In genomic region chr15:62436235-62436634, GRCh38 we compare ENCODE assay signal across 24 cellular contexts.
"Had no signal": no experiment of that assay in that cellular context is flagged by ENCODE, and none has a peak within 500 bp of the region (broad histone marks: within the 10 kb centered on the region; RNA-seq: fewer than 3 reads in every experiment).

No MANE protein-coding gene starts in this region.

- H3K4me3 ChIP-seq: MG63 had no signal

- H3K4me1 Mint-ChIP-seq: activated CD4-positive, alpha-beta T cell treated with anti-CD3 and anti-CD28 coated beads for 36 hours; activated naive CD4-positive, alpha-beta T cell treated with anti-CD3 and anti-CD28 coated beads, Interleukin-2, amount 10 ng/mL, durations not matched to agents 7 days and 5 days; activated naive CD8-positive, alpha-beta T cell treated with anti-CD3 and anti-CD28 coated beads for 36 hours; IgD-negative memory B cell; T-helper 17 cell had no signal

- H3K36me3 Mint-ChIP-seq: activated naive CD4-positive, alpha-beta T cell treated with anti-CD3 and anti-CD28 coated beads, Interleukin-2, amount 10 ng/mL, durations not matched to agents 7 days and 5 days; activated naive CD8-positive, alpha-beta T cell treated with anti-CD3 and anti-CD28 coated beads for 36 hours; IgD-negative memory B cell had no signal

- H3K36me3 ChIP-seq: MG63, WERI-Rb-1 had no signal

- DNase-seq: activated CD4-positive, alpha-beta T cell treated with anti-CD3 and anti-CD28 coated beads for 36 hours; activated CD4-positive, alpha-beta T cell treated with anti-CD3 and anti-CD28 coated beads, Interleukin-2, amount 50 U/mL, for 1 hour; activated CD8-positive, alpha-beta memory T cell treated with anti-CD3 and anti-CD28 coated beads, Interleukin-2, amount 50 U/mL, for 4 hours; activated CD8-positive, alpha-beta T cell treated with anti-CD3 and anti-CD28 coated beads for 36 hours; activated gamma-delta T cell treated with Interleukin-2 at 50 U/mL for 16 hours; activated naive CD4-positive, alpha-beta T cell treated with anti-CD3 and anti-CD28 coated beads, Interleukin-2, amount 10 ng/mL, durations not matched to agents 7 days and 5 days; activated naive CD8-positive, alpha-beta T cell treated with anti-CD3 and anti-CD28 coated beads for 36 hours; activated T-cell treated with anti-CD3 and anti-CD28 coated beads, Interleukin-2, amount 50 U/mL, for 72 hours; anterior cingulate cortex; KG1; MG63; MV-4-11; NCI-H1092 treated with DMSO at 0.1 percent for 48 hours; NCI-H1417 treated with DMSO at 0.1 percent for 48 hours; NCI-H1694 treated with DMSO at 0.1 percent for 48 hours; NCI-H2029 treated with DMSO at 0.1 percent for 48 hours; NCI-H524; PC-3; SIG-M5; T-helper 17 cell; T1000; WERI-Rb-1 had no signal

- H3K27ac ChIP-seq: WERI-Rb-1 had no signal

- H3K27me3 Mint-ChIP-seq: activated CD4-positive, alpha-beta T cell treated with anti-CD3 and anti-CD28 coated beads for 36 hours; activated CD8-positive, alpha-beta T cell treated with anti-CD3 and anti-CD28 coated beads for 36 hours; activated naive CD4-positive, alpha-beta T cell treated with anti-CD3 and anti-CD28 coated beads, Interleukin-2, amount 10 ng/mL, durations not matched to agents 7 days and 5 days; activated naive CD8-positive, alpha-beta T cell treated with anti-CD3 and anti-CD28 coated beads for 36 hours; IgD-negative memory B cell had no signal

- H3K9me3 ChIP-seq: MG63 had no signal

- H3K27me3 ChIP-seq: MG63 had no signal

- H3K4me3 Mint-ChIP-seq: activated CD4-positive, alpha-beta T cell treated with anti-CD3 and anti-CD28 coated beads for 36 hours; activated CD8-positive, alpha-beta T cell treated with anti-CD3 and anti-CD28 coated beads for 36 hours; activated naive CD4-positive, alpha-beta T cell treated with anti-CD3 and anti-CD28 coated beads, Interleukin-2, amount 10 ng/mL, durations not matched to agents 7 days and 5 days; activated naive CD8-positive, alpha-beta T cell treated with anti-CD3 and anti-CD28 coated beads for 36 hours; activated T-cell treated with anti-CD3 and anti-CD28 coated beads, Interleukin-2, amount 50 U/mL, for 72 hours; IgD-negative memory B cell; T-helper 17 cell had no signal

- H3K27ac Mint-ChIP-seq: activated CD4-positive, alpha-beta T cell treated with anti-CD3 and anti-CD28 coated beads for 36 hours; activated CD8-positive, alpha-beta T cell treated with anti-CD3 and anti-CD28 coated beads for 36 hours; activated naive CD4-positive, alpha-beta T cell treated with anti-CD3 and anti-CD28 coated beads, Interleukin-2, amount 10 ng/mL, durations not matched to agents 7 days and 5 days; activated naive CD8-positive, alpha-beta T cell treated with anti-CD3 and anti-CD28 coated beads for 36 hours; activated T-cell treated with anti-CD3 and anti-CD28 coated beads, Interleukin-2, amount 50 U/mL, for 72 hours; activated T-helper 2 cell treated with anti-CD3 and anti-CD28 coated beads, Interferon-gamma antibody, Interleukin-2, Interleukin-4, amounts not matched to agents 10 μg/mL and 5 μg/mL and 100 μg/mL, durations not matched to agents 14 hours and 24 hours and 36 hours; IgD-negative memory B cell; T-helper 17 cell had no signal

- H3K9me3 Mint-ChIP-seq: activated CD8-positive, alpha-beta T cell treated with anti-CD3 and anti-CD28 coated beads for 36 hours; activated naive CD4-positive, alpha-beta T cell treated with anti-CD3 and anti-CD28 coated beads, Interleukin-2, amount 10 ng/mL, durations not matched to agents 7 days and 5 days; activated naive CD8-positive, alpha-beta T cell treated with anti-CD3 and anti-CD28 coated beads for 36 hours; activated T-helper 2 cell treated with anti-CD3 and anti-CD28 coated beads, Interferon-gamma antibody, Interleukin-2, Interleukin-4, amounts not matched to agents 10 μg/mL and 5 μg/mL and 100 μg/mL, durations not matched to agents 14 hours and 24 hours and 36 hours; IgD-negative memory B cell had no signal

- ATAC-seq: activated CD4-positive, alpha-beta T cell treated with anti-CD3 and anti-CD28 coated beads for 36 hours; activated CD8-positive, alpha-beta T cell treated with anti-CD3 and anti-CD28 coated beads for 36 hours; activated T-cell treated with anti-CD3 and anti-CD28 coated beads, Interleukin-2, amount 50 U/mL, for 72 hours; PC-3; T-helper 17 cell had no signal
